25 cellular contexts compared by ENCODE assay signal in genomic region chr7:37476881-37477280, GRCh38. TPM values are rescaled to one million over a fixed set of nuclear protein-coding genes. Genes with fewer than 3 reads are reported as not detected.
"Had no signal": no experiment of that assay in that cellular context is flagged by ENCODE, and none has a peak within 500 bp of the region (broad histone marks: within the 10 kb centered on the region; RNA-seq: fewer than 3 reads in every experiment).

No MANE protein-coding gene starts in this region.

- H3K4me3 ChIP-seq: gastroesophageal sphincter, heart right ventricle, prostate gland, right atrium auricular region, skin epidermis, suprapubic skin had no signal

- H3K27ac ChIP-seq: gastroesophageal sphincter, heart right ventricle, prostate gland, right atrium auricular region, skin epidermis, suprapubic skin had no signal

- ATAC-seq: effector memory CD8-positive, alpha-beta T cell; gastroesophageal sphincter; left colon; left ventricle myocardium superior; naive thymus-derived CD4-positive, alpha-beta T cell; stimulated activated naive B cell treated with anti-CD40 and anti-IgM and Interleukin-4, amounts not matched to agents 10 μg/mL and 1 μg/mL and 100 μg/mL, for 72 hours had no signal

- FAIRE-seq: endometrium, islet of Langerhans had no signal

- DNase-seq: cerebellar nuclear complex; cortex of kidney; effector memory CD8-positive, alpha-beta T cell; foreskin fibroblast; glutamatergic neuron; heart right ventricle; left colon; left ventricle myocardium superior; mammary epithelial cell; mesendoderm; midbrain; naive thymus-derived CD4-positive, alpha-beta T cell; nephron progenitor cell; stimulated activated CD4-positive, alpha-beta T cell treated with anti-CD3 and anti-CD28 coated beads, Interleukin-15, amount 100 ng/mL, for 24 hours; stimulated activated CD4-positive, alpha-beta T cell treated with anti-CD3 and anti-CD28 coated beads, Interleukin-2, amount 100 ng/mL, for 48 hours; stimulated activated naive B cell treated with anti-CD40 and anti-IgM and Interleukin-4, amounts not matched to agents 10 μg/mL and 1 μg/mL and 100 μg/mL, for 72 hours; trophoblast cell had no signal

- H3K4me1 ChIP-seq: gastroesophageal sphincter, prostate gland, right atrium auricular region had no signal

- H3K27me3 ChIP-seq: right atrium auricular region, suprapubic skin had no signal

- H3K9me3 ChIP-seq: gastroesophageal sphincter, heart right ventricle, prostate gland, right atrium auricular region, suprapubic skin had no signal

- H3K36me3 ChIP-seq: gastroesophageal sphincter, heart right ventricle, prostate gland, right atrium auricular region, suprapubic skin had no signal

RNA-seq across cellular contexts. Expression of gene ELMO1, which starts 28.2 kb away (rescaled TPM):
- total RNA-seq: osteocyte had no signal
